Comparison of ENCODE assay signal across 29 cellular contexts in genomic region chr15:85852969-85853368, GRCh38.
"Had no signal": no experiment of that assay in that cellular context is flagged by ENCODE, and none has a peak within 500 bp of the region (broad histone marks: within the 10 kb centered on the region; RNA-seq: fewer than 3 reads in every experiment).

No MANE protein-coding gene starts in this region.

- H3K27ac Mint-ChIP-seq: naive thymus-derived CD4-positive, alpha-beta T cell; natural killer cell; nephron; neural progenitor cell; progenitor cell of endocrine pancreas; stimulated activated effector memory CD8-positive, alpha-beta T cell treated with anti-CD3 and anti-CD28 coated beads, Interleukin-12 subunit alpha, Interleukin-12 subunit beta, amount 100 ng/mL, for 72 hours; stimulated activated naive B cell treated with anti-CD40 and anti-IgM and Interleukin-4, amounts not matched to agents 10 μg/mL and 1 μg/mL and 100 μg/mL, for 72 hours; stimulated activated naive CD8-positive, alpha-beta T cell treated with anti-CD3 and anti-CD28 coated beads, Interleukin-15, Interleukin-2, amounts not matched to agents 100 ng/mL and 50 ng/mL, for 24 hours; type B pancreatic cell had no signal

- H3K36me3 ChIP-seq: neural progenitor cell, neutrophil, ovary, right lobe of liver, sigmoid colon, stomach, tibial artery, transverse colon, upper lobe of right lung, uterus had no signal

- H3K9ac ChIP-seq: neural progenitor cell, parathyroid adenoma had no signal

- H3K4me1 ChIP-seq: neural progenitor cell, parathyroid adenoma, psoas muscle, right lobe of liver, sigmoid colon, tibial artery, upper lobe of right lung, uterus had no signal

- H2AFZ ChIP-seq: neural progenitor cell, parathyroid adenoma had no signal

- H3K79me2 ChIP-seq: parathyroid adenoma had no signal

- H3K27ac ChIP-seq: neural progenitor cell, neutrophil, ovary, parathyroid adenoma, psoas muscle, right lobe of liver, sigmoid colon, stomach, testis, tibial artery, transverse colon, upper lobe of right lung, uterus had no signal

- H3K27me3 ChIP-seq: ovary, right lobe of liver, testis, uterus had no signal

- H3K4me3 ChIP-seq: neural progenitor cell, ovary, psoas muscle, right lobe of liver, sigmoid colon, stomach, testis, tibial artery, transverse colon, upper lobe of right lung, uterus had no signal

- H3K9me3 ChIP-seq: neutrophil, ovary, psoas muscle, right lobe of liver, sigmoid colon, stomach, testis, tibial artery, transverse colon, upper lobe of right lung, uterus had no signal

- H3K9me3 Mint-ChIP-seq: naive thymus-derived CD4-positive, alpha-beta T cell; natural killer cell; nephron; neural progenitor cell; stimulated activated effector memory CD8-positive, alpha-beta T cell treated with anti-CD3 and anti-CD28 coated beads, Interleukin-12 subunit alpha, Interleukin-12 subunit beta, amount 100 ng/mL, for 72 hours; stimulated activated naive B cell treated with anti-CD40 and anti-IgM and Interleukin-4, amounts not matched to agents 10 μg/mL and 1 μg/mL and 100 μg/mL, for 72 hours; stimulated activated naive CD8-positive, alpha-beta T cell treated with anti-CD3 and anti-CD28 coated beads, Interleukin-15, Interleukin-2, amounts not matched to agents 100 ng/mL and 50 ng/mL, for 24 hours; type B pancreatic cell had no signal

- ATAC-seq: naive thymus-derived CD4-positive, alpha-beta T cell; natural killer cell; psoas muscle; right cardiac atrium; right lobe of liver; stimulated activated effector memory CD8-positive, alpha-beta T cell treated with anti-CD3 and anti-CD28 coated beads, Interleukin-12 subunit alpha, Interleukin-12 subunit beta, amount 100 ng/mL, for 72 hours; stimulated activated naive B cell treated with anti-CD40 and anti-IgM and Interleukin-4, amounts not matched to agents 10 μg/mL and 1 μg/mL and 100 μg/mL, for 72 hours; upper lobe of right lung had no signal

- H3K4me2 ChIP-seq: neural progenitor cell had no signal

- DNase-seq: naive thymus-derived CD4-positive, alpha-beta T cell; natural killer cell; nucleus accumbens; ovary; psoas muscle; right cardiac atrium; sigmoid colon; small intestine; stimulated activated CD4-positive, alpha-beta T cell treated with anti-CD3 and anti-CD28 coated beads, Interleukin-15, amount 100 ng/mL, for 24 hours; stimulated activated CD4-positive, alpha-beta T cell treated with anti-CD3 and anti-CD28 coated beads, Interleukin-2, amount 100 ng/mL, for 24 hours; stimulated activated CD4-positive, alpha-beta T cell treated with anti-CD3 and anti-CD28 coated beads, Interleukin-2, amount 100 ng/mL, for 48 hours; stimulated activated CD4-positive, alpha-beta T cell treated with anti-CD3 and anti-CD28 coated beads, Interleukin-4, amount 100 ng/mL, for 24 hours; stimulated activated naive B cell treated with anti-CD40 and anti-IgM and Interleukin-4, amounts not matched to agents 10 μg/mL and 1 μg/mL and 100 μg/mL, for 72 hours; stimulated activated naive CD4-positive, alpha-beta T cell treated with Interleukin-2 at 50 U/mL for 16 hours; stomach; testis; tibial artery; transverse colon; upper lobe of right lung had no signal

- H3K36me3 Mint-ChIP-seq: naive thymus-derived CD4-positive, alpha-beta T cell; natural killer cell; neural progenitor cell; stimulated activated effector memory CD8-positive, alpha-beta T cell treated with anti-CD3 and anti-CD28 coated beads, Interleukin-12 subunit alpha, Interleukin-12 subunit beta, amount 100 ng/mL, for 72 hours; stimulated activated naive B cell treated with anti-CD40 and anti-IgM and Interleukin-4, amounts not matched to agents 10 μg/mL and 1 μg/mL and 100 μg/mL, for 72 hours; type B pancreatic cell had no signal

- H3K4me1 Mint-ChIP-seq: nephron had no signal

- H3K4me3 Mint-ChIP-seq: naive thymus-derived CD4-positive, alpha-beta T cell; natural killer cell; nephron; neural progenitor cell; stimulated activated effector memory CD8-positive, alpha-beta T cell treated with anti-CD3 and anti-CD28 coated beads, Interleukin-12 subunit alpha, Interleukin-12 subunit beta, amount 100 ng/mL, for 72 hours; stimulated activated naive B cell treated with anti-CD40 and anti-IgM and Interleukin-4, amounts not matched to agents 10 μg/mL and 1 μg/mL and 100 μg/mL, for 72 hours; stimulated activated naive CD8-positive, alpha-beta T cell treated with anti-CD3 and anti-CD28 coated beads, Interleukin-15, Interleukin-2, amounts not matched to agents 100 ng/mL and 50 ng/mL, for 24 hours; type B pancreatic cell had no signal
